In the genomic region with DNA sequence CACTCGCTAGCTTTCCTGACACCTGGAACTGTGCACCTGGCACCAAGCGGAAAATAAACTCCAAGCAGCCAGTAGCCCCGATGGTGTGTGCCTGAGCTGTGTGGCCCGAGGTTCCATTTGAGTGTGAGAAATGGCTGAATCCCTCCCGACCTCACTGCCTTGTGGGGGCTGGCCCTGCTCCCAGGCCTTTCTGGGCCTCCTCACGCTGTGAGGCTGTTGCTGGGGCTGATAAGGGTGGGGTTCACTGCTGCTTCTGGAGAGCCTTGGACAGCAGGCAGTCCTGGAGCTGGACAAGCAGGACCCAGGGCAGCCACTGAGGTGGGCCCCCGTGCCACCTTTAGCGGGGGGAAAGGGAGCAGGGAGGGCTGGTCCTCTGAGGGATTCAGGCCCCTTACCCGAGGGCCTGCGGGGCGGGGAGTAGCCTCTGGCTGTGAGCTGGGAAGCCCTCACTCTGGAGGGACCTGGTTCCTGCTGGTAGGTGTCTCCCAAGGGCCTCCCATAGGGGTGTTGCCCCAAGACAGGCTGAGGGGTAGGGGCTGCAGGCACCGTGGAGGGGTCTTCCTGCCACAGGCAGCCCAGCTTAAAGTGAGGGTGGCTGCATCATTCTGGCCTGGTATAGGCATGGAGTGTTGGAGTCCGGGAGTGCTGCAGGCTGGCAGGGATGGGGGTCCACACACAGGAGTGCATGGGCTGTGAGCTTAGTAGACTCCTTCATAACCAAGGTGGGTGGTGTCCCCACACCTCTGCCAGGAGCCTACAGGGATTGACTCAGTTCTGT, we compare ENCODE assay signal across 8 cellular contexts. TPM values are rescaled to one million over a fixed set of nuclear protein-coding genes. Genes with fewer than 3 reads are reported as not detected.
DNase-seq lines count a peak whose midpoint lies in the region; ATAC-seq, FAIRE-seq and TF ChIP-seq lines count a peak whose summit lies in the region.

No MANE protein-coding gene starts in this region.

- DNase-seq in activated CD8-positive, alpha-beta memory T cell treated with anti-CD3 and anti-CD28 coated beads, Interleukin-2, amount 10 ng/mL, durations not matched to agents 7 days and 5 days = no peak
- no peak for DNase-seq in activated CD8-positive, alpha-beta memory T cell treated with anti-CD3 and anti-CD28 coated beads for 24 hours
- DNase-seq in astrocyte of the cerebellum (ENCODE audit: low read depth) (no peak), islet precursor cell (peak; percentile 52), stomach (no peak), urothelium cell line (ENCODE audit: low spot score) (no peak), GM19240 (ENCODE audit: insufficient read length, low spot score) (no peak)
- DNase-seq in stimulated activated CD8-positive, alpha-beta memory T cell treated with anti-CD3 and anti-CD28 coated beads, Interleukin-4, amount 100 ng/mL, for 48 hours = no peak

- peaks cover 28% of the 10 kb centered on the region for H3K36me3 Mint-ChIP-seq in activated CD8-positive, alpha-beta memory T cell treated with anti-CD3 and anti-CD28 coated beads, Interleukin-2, amount 10 ng/mL, durations not matched to agents 7 days and 5 days

- ATAC-seq in activated CD8-positive, alpha-beta memory T cell treated with anti-CD3 and anti-CD28 coated beads, Interleukin-2, amount 10 ng/mL, durations not matched to agents 7 days and 5 days = no peak

- H3K27me3 ChIP-seq in stomach = no peaks in the 10 kb centered on the region

- H3K9me3 Mint-ChIP-seq in activated CD8-positive, alpha-beta memory T cell treated with anti-CD3 and anti-CD28 coated beads, Interleukin-2, amount 10 ng/mL, durations not matched to agents 7 days and 5 days (ENCODE audit: low read depth) = peaks cover 2% of the 10 kb centered on the region

- H3K4me1 Mint-ChIP-seq in activated CD8-positive, alpha-beta memory T cell treated with anti-CD3 and anti-CD28 coated beads, Interleukin-2, amount 10 ng/mL, durations not matched to agents 7 days and 5 days = peaks cover 10% of the 10 kb centered on the region

- FAIRE-seq in urothelium cell line (lab: Jason Lieb, UNC) = no peak

- no peak for TF ChIP-seq POLR2A in stomach (IDR thresholded peaks at IDR 0.05)

- intact Hi-C loops in stomach (cut with DNase I; ENCODE audit: low total_unique reads) = no loop called here

- no peak for TF ChIP-seq EP300 in stomach (IDR thresholded peaks at IDR 0.05)

- H3K27ac Mint-ChIP-seq in activated CD8-positive, alpha-beta memory T cell treated with anti-CD3 and anti-CD28 coated beads, Interleukin-2, amount 10 ng/mL, durations not matched to agents 7 days and 5 days = no peak overlapping the region

- TF ChIP-seq CTCF in astrocyte of the cerebellum (IDR thresholded peaks at IDR 0.05; ENCODE audit: low read depth, low read length, missing control alignments) (no peak), stomach (IDR thresholded peaks at IDR 0.05) (no peak)

- H3K4me3 ChIP-seq in astrocyte of the cerebellum (ENCODE audit: low read depth, low read length) (peak overlapping the region; percentile 83), stomach (peak overlapping the region; percentile 77 to 98 (median 91))

- H3K4me3 Mint-ChIP-seq in activated CD8-positive, alpha-beta memory T cell treated with anti-CD3 and anti-CD28 coated beads, Interleukin-2, amount 10 ng/mL, durations not matched to agents 7 days and 5 days = peak overlapping the region; percentile 54

- peaks cover 0 to 21% (median 13%) of the 10 kb centered on the region in 4 donors for H3K36me3 ChIP-seq in stomach

- peaks cover 3% of the 10 kb centered on the region for H3K27me3 Mint-ChIP-seq in activated CD8-positive, alpha-beta memory T cell treated with anti-CD3 and anti-CD28 coated beads, Interleukin-2, amount 10 ng/mL, durations not matched to agents 7 days and 5 days

- in situ Hi-C loops in astrocyte of the cerebellum (cut with HindIII; ENCODE audit: low sequenced_read_pairs) = no loop called here

- CTCF ChIA-PET in activated CD8-positive, alpha-beta memory T cell treated with anti-CD3 and anti-CD28 coated beads, Interleukin-2, amount 10 ng/mL, durations not matched to agents 7 days and 5 days (lab: Charles Lee) = interaction anchor here (0.9 to 2.0 kb wide), 6 partner anchors 9 to 26 kb away, joined by 4 to 18 read pairs (median 5); partner anchors contain the start of gene PTK6

- H3K27ac ChIP-seq in stomach = peak overlapping the region; percentile 6 to 99 (median 96)

- H3K9me3 ChIP-seq in stomach = peaks cover 0 to 8% (median 0%) of the 10 kb centered on the region in 4 donors

- WGBS in stomach, 5 donors = 39 to 77% (median 57%) methylated on average over 6 to 13 of the region's 13 CpGs

- peaks cover 20 to 56% (median 42%) of the 10 kb centered on the region in 4 donors for H3K4me1 ChIP-seq in stomach

RNA-seq across cellular contexts. Expression of gene PPDPF, which starts 1.7 kb away (rescaled TPM):
- total RNA-seq in activated CD8-positive, alpha-beta memory T cell treated with anti-CD3 and anti-CD28 coated beads, Interleukin-2, amount 10 ng/mL, durations not matched to agents 7 days and 5 days = 100 to 1,000 TPM; 138 to 237 TPM
- total RNA-seq in stomach = 100 to 1,000 TPM in 2 of 5 donors, 10 to 100 TPM in 2, 1 to 10 TPM in 1; 1.8 to 213 (median 84.8) TPM
- polyA plus RNA-seq in stomach = 100 to 1,000 TPM; 570 to 756 (median 749) TPM

RNA-seq across cellular contexts. Expression of gene PTK6, which starts 14.9 kb away (rescaled TPM):
- under 1 TPM; 0.21 to 0.53 TPM for total RNA-seq in activated CD8-positive, alpha-beta memory T cell treated with anti-CD3 and anti-CD28 coated beads, Interleukin-2, amount 10 ng/mL, durations not matched to agents 7 days and 5 days
- 10 to 100 TPM; 10.3 to 98.5 (median 22.2) TPM for total RNA-seq in stomach
- 10 to 100 TPM in 2 of 3 donors, 1 to 10 TPM in 1; 7.7 to 32.5 (median 23.6) TPM for polyA plus RNA-seq in stomach

RNA-seq across cellular contexts. Expression of gene EEF1A2, which starts 23.4 kb away (rescaled TPM):
- under 1 TPM in 1 of 2 experiments, not detected in 1; 0.84 TPM for total RNA-seq in activated CD8-positive, alpha-beta memory T cell treated with anti-CD3 and anti-CD28 coated beads, Interleukin-2, amount 10 ng/mL, durations not matched to agents 7 days and 5 days
- total RNA-seq in stomach = 10 to 100 TPM in 2 of 5 donors, 1 to 10 TPM in 1, under 1 TPM in 1, not detected in 1; 0.58 to 64.8 (median 16.7) TPM
- 10 to 100 TPM in 2 of 3 donors, 1 to 10 TPM in 1; 4.6 to 53.0 (median 25.0) TPM for polyA plus RNA-seq in stomach

RNA-seq across cellular contexts. Expression of gene SRMS, which starts 25.3 kb away (rescaled TPM):
- not detected for total RNA-seq in activated CD8-positive, alpha-beta memory T cell treated with anti-CD3 and anti-CD28 coated beads, Interleukin-2, amount 10 ng/mL, durations not matched to agents 7 days and 5 days
- total RNA-seq in stomach = 1 to 10 TPM in 1 of 5 donors, under 1 TPM in 1, not detected in 3; 0.87 to 3.5 TPM
- 1 to 10 TPM in 1 of 3 donors, not detected in 2; 2.1 TPM for polyA plus RNA-seq in stomach

RNA-seq across cellular contexts. Expression of gene FNDC11, which starts 31.7 kb away (rescaled TPM):
- under 1 TPM; 0.14 to 0.35 TPM for total RNA-seq in activated CD8-positive, alpha-beta memory T cell treated with anti-CD3 and anti-CD28 coated beads, Interleukin-2, amount 10 ng/mL, durations not matched to agents 7 days and 5 days
- total RNA-seq in stomach = 1 to 10 TPM in 1 of 5 donors, under 1 TPM in 1, not detected in 3; 0.55 to 1.2 TPM
- polyA plus RNA-seq in stomach = 1 to 10 TPM in 1 of 3 donors, under 1 TPM in 2; 0.25 to 3.1 (median 0.50) TPM

Comparison
In these comparisons a context has a peak if more than half of its experiments do, and no peak if none do; other contexts are left out.
1. RNA of gene PTK6, which starts 14.9 kb away (total RNA-seq): 10.3 to 98.5 TPM in stomach; 0.21 to 0.53 TPM in activated CD8-positive, alpha-beta memory T cell treated with anti-CD3 and anti-CD28 coated beads, Interleukin-2, amount 10 ng/mL, durations not matched to agents 7 days and 5 days; every median in the first group is over 4 times any median in the second.